In the genomic region with DNA sequence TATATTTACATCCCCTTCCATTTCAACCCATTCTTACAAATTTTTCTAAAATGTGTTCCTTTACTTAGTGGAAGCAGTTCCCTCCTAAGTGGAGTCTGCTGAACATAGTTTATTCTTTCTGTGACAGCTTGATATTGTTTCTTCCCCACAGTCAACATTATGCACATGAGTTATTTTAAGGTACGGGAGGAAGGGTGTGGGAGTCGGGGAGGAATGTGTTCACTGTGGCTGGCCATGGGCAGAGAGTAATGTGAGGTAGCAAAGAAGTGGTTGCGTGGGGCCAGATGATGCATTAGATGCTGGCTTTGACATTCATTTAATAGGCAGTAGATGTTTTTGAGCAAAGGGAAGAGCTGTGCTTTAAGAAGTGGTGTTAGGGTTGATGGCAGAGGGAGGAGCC, we compare ENCODE assay signal across 12 cellular contexts.
DNase-seq lines count a peak whose midpoint lies in the region; ATAC-seq and TF ChIP-seq lines count a peak whose summit lies in the region.
"Had no signal": no experiment of that assay in that cellular context is flagged by ENCODE, and none has a peak within 500 bp of the region (broad histone marks: within the 10 kb centered on the region; RNA-seq: fewer than 3 reads in every experiment).

No MANE protein-coding gene starts in this region.

- H3K36me3 Mint-ChIP-seq in mesothelial cell of epicardium: no peaks in the 10 kb centered on the region

- ATAC-seq in GM18868 (IDR thresholded peaks at IDR 0.05; ENCODE audit: unreplicated experiment): no peak
- no peak for ATAC-seq in GM21737 (IDR thresholded peaks at IDR 0.05; ENCODE audit: unreplicated experiment)

- H3K36me3 ChIP-seq in thyroid gland: no peaks in the 10 kb centered on the region

- no peaks in the 10 kb centered on the region for H3K9me3 Mint-ChIP-seq in mesothelial cell of epicardium

- DNase-seq in RWPE1 (ENCODE audit: low spot score) (no peak), epithelial cell of esophagus (ENCODE audit: low read depth) (peak; percentile 33), mesothelial cell of epicardium (ENCODE audit: low spot score in 2 of 2, unreplicated experiment in 2 of 2) (no peak), thyroid gland (peak; percentile 42 to 47), NCI-H526 treated with DMSO at 0.1 percent for 48 hours (lab: John Stamatoyannopoulos, UW) (no peak), COLO829 (ENCODE audit: low spot score) (no peak)
- DNase-seq: activated T-cell treated with anti-CD3 and anti-CD28 coated beads, Interleukin-2, amount 50 U/mL, for 1 hour; effector CD4-positive, alpha-beta T cell; NCI-H524; stimulated activated CD4-positive, alpha-beta T cell treated with anti-CD3 and anti-CD28 coated beads, Interleukin-4, amount 100 ng/mL, for 1 hour had no signal

- peaks cover 59 to 62% of the 10 kb centered on the region in 2 donors for H3K4me1 ChIP-seq in thyroid gland

- H3K27me3 Mint-ChIP-seq in mesothelial cell of epicardium (ENCODE audit: low read depth): no peaks in the 10 kb centered on the region

- no peak overlapping the region for H3K4me3 ChIP-seq in epithelial cell of esophagus (ENCODE audit: low read length)
- H3K4me3 ChIP-seq in thyroid gland (replicated peaks in 1 of 3): no peak overlapping the region

- no peak overlapping the region for H3K4me3 Mint-ChIP-seq in mesothelial cell of epicardium

- TF ChIP-seq CTCF in RWPE1 (conservative IDR thresholded peaks at IDR 0.05; ENCODE audit: low read depth) (no peak), epithelial cell of esophagus (IDR thresholded peaks at IDR 0.05; ENCODE audit: insufficient read depth, low read depth, low read length, missing control alignments) (no peak), mesothelial cell of epicardium (IDR thresholded peaks at IDR 0.05; ENCODE audit: unreplicated experiment) (no peak), thyroid gland (IDR thresholded peaks at IDR 0.05) (no peak)

- no peaks in the 10 kb centered on the region for H3K9me3 ChIP-seq in thyroid gland

- POLR2A ChIA-PET in RWPE1 (lab: Yijun Ruan, JAX; ENCODE audit: low non-redundant PET): no interaction called here

- 35 to 37% methylated on average over 3 of the region's 3 CpGs for WGBS in thyroid gland, 2 donors

- peak in 1 of 2 donors; percentile 27 for TF ChIP-seq POLR2A in thyroid gland (IDR thresholded peaks at IDR 0.05)

- peaks cover 64% of the 10 kb centered on the region for H3K4me1 Mint-ChIP-seq in mesothelial cell of epicardium

- CTCF ChIA-PET in RWPE1 (lab: Yijun Ruan, JAX): no interaction called here

- H3K27me3 ChIP-seq in thyroid gland: no peaks in the 10 kb centered on the region

- intact Hi-C loops in thyroid gland (cut with DNase I): no loop called here

- H3K27ac ChIP-seq in RWPE1: peak overlapping the region; percentile 47; the same call in 1 of the 2 replicates
- peak overlapping the region; percentile 79 to 99 (median 96) for H3K27ac ChIP-seq in thyroid gland

- H3K27ac Mint-ChIP-seq in mesothelial cell of epicardium: peak overlapping the region; percentile 85

Comparison
In these comparisons a context has a peak if more than half of its experiments do, and no peak if none do; other contexts are left out.
1. DNase-seq: peak in epithelial cell of esophagus (single experiment) and thyroid gland (2 of 2); none in RWPE1 (single experiment), mesothelial cell of epicardium (0 of 2), NCI-H526 treated with DMSO at 0.1 percent for 48 hours (single experiment) and COLO829 (single experiment).